In genomic region chr14:22556990-22557623, GRCh38 we compare ENCODE assay signal across 8 cellular contexts. TPM values are rescaled to one million over a fixed set of nuclear protein-coding genes. Genes with fewer than 3 reads are reported as not detected.
A peak's percentile ranks its signal among the peaks of the same experiment; 100 is the strongest.
DNase-seq lines count a peak whose midpoint lies in the region; ATAC-seq and TF ChIP-seq lines count a peak whose summit lies in the region.

No MANE protein-coding gene starts in this region.

- no peaks in the 10 kb centered on the region for H3K9me3 ChIP-seq in lung (ENCODE audit: control insufficient read depth in 2 of 2, insufficient read depth in 1 of 2, low read length in 1 of 2)

- H3K4me1 Mint-ChIP-seq in activated CD4-positive, alpha-beta memory T cell treated with anti-CD3 and anti-CD28 coated beads for 36 hours (ENCODE audit: low read depth): peaks cover 87% of the 10 kb centered on the region

- CTCF ChIA-PET in AG04449 (lab: Yijun Ruan, JAX): interaction anchor here (0.6 to 23.7 kb wide), 146 partner anchors 9 to 630 kb away, joined by 3 to 395 read pairs (median 4); partner anchors contain the start of genes ACIN1, AJUBA, CDH24 and DAD1
- CTCF ChIA-PET in activated CD4-positive, alpha-beta memory T cell treated with anti-CD3 and anti-CD28 coated beads for 36 hours (lab: Charles Lee): interaction anchor here (0.6 to 6.0 kb wide), 47 partner anchors 11 to 917 kb away, joined by 3 to 273 read pairs (median 6); partner anchors contain the start of genes AJUBA, DAD1, LRP10 and OXA1L

- H3K9me3 Mint-ChIP-seq in activated CD4-positive, alpha-beta memory T cell treated with anti-CD3 and anti-CD28 coated beads for 36 hours: peaks cover 3% of the 10 kb centered on the region

- ATAC-seq in GM18861 (IDR thresholded peaks at IDR 0.05; ENCODE audit: unreplicated experiment): peak; percentile 20
- peak; percentile 29 for ATAC-seq in HG03196 (IDR thresholded peaks at IDR 0.05; ENCODE audit: unreplicated experiment)
- peak; percentile 67 for ATAC-seq in lung (ENCODE audit: insufficient read depth, low FRiP score)

- H3K36me3 ChIP-seq in lung (ENCODE audit: control insufficient read depth in 2 of 2, insufficient read depth in 2 of 2, low read length in 2 of 2): no peaks in the 10 kb centered on the region

- 7 to 9% methylated on average over 28 of the region's 28 CpGs for WGBS in lung, 2 donors

- peaks cover 3 to 16% of the 10 kb centered on the region in 2 donors for H3K4me1 ChIP-seq in lung (ENCODE audit: control insufficient read depth in 2 of 2, insufficient read depth in 2 of 2, low read length in 2 of 2)

- peak overlapping the region; percentile 78 for H3K4me3 Mint-ChIP-seq in activated CD4-positive, alpha-beta memory T cell treated with anti-CD3 and anti-CD28 coated beads for 36 hours

- H3K36me3 Mint-ChIP-seq in activated CD4-positive, alpha-beta memory T cell treated with anti-CD3 and anti-CD28 coated beads for 36 hours: peaks cover 26% of the 10 kb centered on the region

- no peaks in the 10 kb centered on the region for H3K27me3 ChIP-seq in dorsolateral prefrontal cortex
- H3K27me3 ChIP-seq in lung (ENCODE audit: control insufficient read depth, insufficient read depth): no peaks in the 10 kb centered on the region

- peak overlapping the region; percentile 99 for H3K27ac Mint-ChIP-seq in activated CD4-positive, alpha-beta memory T cell treated with anti-CD3 and anti-CD28 coated beads for 36 hours

- TF ChIP-seq CTCF in AG04449 (IDR thresholded peaks at IDR 0.05; ENCODE audit: insufficient read depth, low read length, missing control alignments) (peak; percentile 96), dorsolateral prefrontal cortex (IDR thresholded peaks at IDR 0.05 in 54 of 56, conservative IDR thresholded peaks at IDR 0.05 in 2 of 56; ENCODE audit: low read depth in 1 of 56, partially characterized antibody in 56 of 56) (peak in 55 of 56 donors; percentile 80 to 100 (median 99)), lung (IDR thresholded peaks at IDR 0.05; ENCODE audit: control extremely low read depth, extremely low read depth) (peak; percentile 75)

- H3K27me3 Mint-ChIP-seq in activated CD4-positive, alpha-beta memory T cell treated with anti-CD3 and anti-CD28 coated beads for 36 hours: peaks cover 4% of the 10 kb centered on the region

- H3K4me3 ChIP-seq in AG04449 (ENCODE audit: low read depth, low read length) (peak overlapping the region; percentile 44), dorsolateral prefrontal cortex (peak overlapping the region; percentile 13 to 66 (median 46)), lung (no peak overlapping the region)

- DNase-seq in AG04449 (ENCODE audit: low read depth, low spot score) (no peak), NCI-H69 (lab: John Stamatoyannopoulos, UW) (peak; percentile 81), dorsolateral prefrontal cortex (peak; percentile 60 to 85 (median 76)), lung (ENCODE audit: low spot score) (peak; percentile 84)
- peak; percentile 94 for DNase-seq in activated CD4-positive, alpha-beta memory T cell treated with anti-CD3 and anti-CD28 coated beads for 36 hours
- DNase-seq in stimulated activated CD4-positive, alpha-beta T cell treated with anti-CD3 and anti-CD28 coated beads, TNF-alpha, amount 100 ng/mL, for 1 hour (ENCODE audit: low read depth in 3 of 3, low spot score in 1 of 3): peak; percentile 79 to 96 (median 85)

- intact Hi-C loops in activated CD4-positive, alpha-beta memory T cell treated with anti-CD3 and anti-CD28 coated beads for 36 hours (cut with micrococcal nuclease): loop anchor here (1.0 to 10.0 kb wide), 23 partner anchors 13 to 1290 kb away; partner anchors contain the start of genes CHD8, DAD1, HNRNPC and LRP10
- intact Hi-C loops in dorsolateral prefrontal cortex (cut with DNase I): loop anchor here (5.0 to 10.0 kb wide), 5 partner anchors 170 to 498 kb away; partner anchors contain the start of gene CDH24 (in 1 of the 2)

- POLR2A ChIA-PET in AG04449 (lab: Yijun Ruan, JAX): interaction anchor here (0.8 to 1.5 kb wide), 4 partner anchors 96 to 297 kb away, joined by 3 to 6 read pairs (median 4); no protein-coding TSS in a partner anchor
- POLR2A ChIA-PET in activated CD4-positive, alpha-beta memory T cell treated with anti-CD3 and anti-CD28 coated beads for 36 hours (lab: Charles Lee): interaction anchor here (0.6 to 12.9 kb wide), 28 partner anchors 9 to 808 kb away, joined by 3 to 268 read pairs (median 7); partner anchors contain the start of genes DAD1, LRP10 and OXA1L

- H3K27ac ChIP-seq in dorsolateral prefrontal cortex: peak overlapping the region in 41 of 59 donors; percentile 5 to 82 (median 55)
- peak overlapping the region in 1 of 2 donors; percentile 37 for H3K27ac ChIP-seq in lung (ENCODE audit: low read depth in 1 of 2, low read length in 1 of 2)

RNA-seq across cellular contexts. Expression of gene DAD1, which starts 31.9 kb away (rescaled TPM):
- 100 to 1,000 TPM; 292 to 305 TPM for total RNA-seq in activated CD4-positive, alpha-beta memory T cell treated with anti-CD3 and anti-CD28 coated beads for 36 hours
- total RNA-seq in dorsolateral prefrontal cortex: 100 to 1,000 TPM in 92 of 120 experiments, 10 to 100 TPM in 28; 71.6 to 171 (median 110) TPM
- 100 to 1,000 TPM; 164 to 187 TPM for total RNA-seq in lung
- polyA plus RNA-seq in lung: 100 to 1,000 TPM; 247 to 377 TPM

RNA-seq across cellular contexts. Expression of gene ABHD4, which starts 41.0 kb away (rescaled TPM):
- 10 to 100 TPM; 10.0 to 13.6 TPM for total RNA-seq in activated CD4-positive, alpha-beta memory T cell treated with anti-CD3 and anti-CD28 coated beads for 36 hours
- total RNA-seq in dorsolateral prefrontal cortex (10 to 100 TPM in 119 of 120 experiments, 1 to 10 TPM in 1; 9.7 to 36.9 (median 19.7) TPM), lung (10 to 100 TPM; 29.0 to 34.0 TPM)
- polyA plus RNA-seq in lung: 10 to 100 TPM; 14.9 to 18.8 TPM
